13 cellular contexts compared by ENCODE assay signal in the genomic region with DNA sequence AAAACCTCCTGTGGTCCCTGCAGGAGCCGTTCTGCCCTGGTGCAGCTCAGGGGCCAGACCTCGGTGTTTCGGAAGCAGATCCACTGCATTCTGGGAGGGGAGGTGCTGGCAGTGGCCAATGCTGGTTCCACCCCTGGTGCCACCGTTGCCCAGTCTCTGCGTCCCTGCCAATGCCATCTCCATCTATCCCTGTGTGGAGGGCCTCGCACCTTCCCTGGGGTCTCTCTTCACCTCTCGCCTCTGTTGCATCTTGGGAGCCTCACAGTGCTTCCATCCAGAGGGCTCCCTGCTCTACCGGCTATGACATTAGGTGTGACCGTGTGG. TPM values are rescaled to one million over a fixed set of nuclear protein-coding genes. Genes with fewer than 3 reads are reported as not detected.
DNase-seq lines count a peak whose midpoint lies in the region; ATAC-seq and TF ChIP-seq lines count a peak whose summit lies in the region.
"Had no signal": no experiment of that assay in that cellular context is flagged by ENCODE, and none has a peak within 500 bp of the region (broad histone marks: within the 10 kb centered on the region; RNA-seq: fewer than 3 reads in every experiment).

No MANE protein-coding gene starts in this region.

- dilution Hi-C loops in mammary epithelial cell (cut with HindIII; ENCODE audit: low sequenced_read_pairs): loop anchor here (5.0 kb wide), 2 partner anchors 75 to 100 kb away; no protein-coding TSS in a partner anchor

- peak overlapping the region; percentile 22 to 40 for H3K18ac ChIP-seq in mesenchymal stem cell (ENCODE audit: low read depth in 1 of 2, low read length in 2 of 2)

- WGBS in mammary epithelial cell (ENCODE audit: low coverage, missing lambda C conversion rate): 51% methylated on average over 6 of the region's 9 CpGs
- WGBS in mesenchymal stem cell: 63% methylated on average over 9 of the region's 9 CpGs

- H2AK5ac ChIP-seq in mesenchymal stem cell (ENCODE audit: low read length, severe bottlenecking): peak overlapping the region; percentile 37

- H3K9ac ChIP-seq in mammary epithelial cell (ENCODE audit: insufficient read depth, low read length): no peak overlapping the region
- peak overlapping the region; percentile 51 for H3K9ac ChIP-seq in mesenchymal stem cell (ENCODE audit: low read length)

- peak overlapping the region; percentile 90 for H4K91ac ChIP-seq in mesenchymal stem cell (ENCODE audit: low read length)

- intact Hi-C loops in mammary epithelial cell (cut with micrococcal nuclease): no loop called here

- in situ Hi-C loops in mammary epithelial cell (cut with MboI; ENCODE audit: low sequenced_read_pairs in 2 of 2): no loop called here

- no peaks in the 10 kb centered on the region for H4K20me1 ChIP-seq in mammary epithelial cell (ENCODE audit: insufficient read depth, low read length)

- no peaks in the 10 kb centered on the region for H3K36me3 ChIP-seq in mammary epithelial cell (ENCODE audit: insufficient read depth, low read length)
- H3K36me3 ChIP-seq in mesenchymal stem cell (ENCODE audit: control insufficient read depth in 1 of 2, insufficient read depth in 2 of 2, low read depth in 1 of 2, low read length in 2 of 2): peaks cover 0 to 13% of the 10 kb centered on the region in 2 experiments
- H3K36me3 ChIP-seq in thoracic aorta: no peaks in the 10 kb centered on the region
- H3K36me3 ChIP-seq in SJCRH30: peaks cover 9% of the 10 kb centered on the region; the same call in 1 of the 2 replicates

- no peak for TF ChIP-seq CTCF in LNCaP clone FGC (IDR thresholded peaks at IDR 0.05; ENCODE audit: control insufficient read depth, extremely low read depth, insufficient read depth)
- TF ChIP-seq CTCF in mammary epithelial cell (conservative IDR thresholded peaks at IDR 0.05 in 1 of 2, IDR thresholded peaks at IDR 0.05 in 1 of 2; ENCODE audit: extremely low read depth in 1 of 2, insufficient read depth in 1 of 2, low read depth in 1 of 2, low read length in 2 of 2): no peak
- no peak for TF ChIP-seq CTCF in thoracic aorta (IDR thresholded peaks at IDR 0.05)

- H3K27me3 ChIP-seq in mammary epithelial cell (ENCODE audit: insufficient read depth, low read length) (no peaks in the 10 kb centered on the region), mesenchymal stem cell (ENCODE audit: control insufficient read depth in 1 of 2, insufficient read depth in 1 of 2, low read length in 2 of 2) (no peaks in the 10 kb centered on the region), thoracic aorta (replicated peaks; ENCODE audit: insufficient read depth) (no peaks in the 10 kb centered on the region), SJCRH30 (no peaks in the 10 kb centered on the region)

- H2BK5ac ChIP-seq in mesenchymal stem cell (ENCODE audit: low read depth, low read length, poor library complexity, severe bottlenecking): no peak overlapping the region

- H3K4me2 ChIP-seq in mammary epithelial cell (ENCODE audit: insufficient read depth, low read depth, low read length): peak overlapping the region; percentile 89
- peak overlapping the region; percentile 36 for H3K4me2 ChIP-seq in mesenchymal stem cell (ENCODE audit: low read length, poor library complexity, severe bottlenecking)

- H3K79me2 ChIP-seq in mammary epithelial cell (ENCODE audit: insufficient read depth, low read length): peaks cover 93% of the 10 kb centered on the region

- no peak overlapping the region for H3K23ac ChIP-seq in mesenchymal stem cell (ENCODE audit: low read length in 2 of 2)

- CTCF ChIA-PET in mammary epithelial cell (lab: Charles Lee; ENCODE audit: low non-redundant PET): no interaction called here

- H3K27ac ChIP-seq in mammary epithelial cell (ENCODE audit: insufficient read depth, low read depth, low read length) (no peak overlapping the region), mesenchymal stem cell (ENCODE audit: low read length, poor library complexity, severe bottlenecking) (peak overlapping the region; percentile 8), thoracic aorta (peak overlapping the region; percentile 88 to 94), SJCRH30 (no peak overlapping the region; the same call in 1 of the 2 replicates)

- peak overlapping the region; percentile 55 for H2BK15ac ChIP-seq in mesenchymal stem cell (ENCODE audit: low read depth, poor library complexity, severe bottlenecking)

- no peak for ATAC-seq in thoracic aorta (ENCODE audit: insufficient number of reproducible peaks, low FRiP score, low read depth)
- ATAC-seq in HG02678 (IDR thresholded peaks at IDR 0.05; ENCODE audit: unreplicated experiment): no peak

- H3K4me3 ChIP-seq in LNCaP clone FGC (ENCODE audit: low read depth, low read length) (peak overlapping the region; percentile 55; the same call in 1 of the 2 replicates), mammary epithelial cell (replicated peaks in 1 of 3; ENCODE audit: insufficient read depth in 1 of 3, low read depth in 2 of 3, low read length in 3 of 3) (peak overlapping the region in 2 of 3 experiments; percentile 36 to 50), mesenchymal stem cell (ENCODE audit: insufficient read depth in 1 of 2, low read depth in 1 of 2, low read length in 2 of 2) (peak overlapping the region in 1 of 2 experiments; percentile 53), thoracic aorta (peak overlapping the region; percentile 65), SJCRH30 (no peak overlapping the region)

- peak overlapping the region; percentile 88 for H4K8ac ChIP-seq in mesenchymal stem cell (ENCODE audit: low read length)

- peak overlapping the region; percentile 19 to 91 for H2BK12ac ChIP-seq in mesenchymal stem cell (ENCODE audit: low read length in 2 of 2)

- H2BK120ac ChIP-seq in mesenchymal stem cell (ENCODE audit: low read depth, low read length): peak overlapping the region; percentile 29

- H3K9me3 ChIP-seq in mammary epithelial cell (replicated peaks; ENCODE audit: insufficient read depth, low read length): no peaks in the 10 kb centered on the region
- no peaks in the 10 kb centered on the region for H3K9me3 ChIP-seq in mesenchymal stem cell (ENCODE audit: control insufficient read depth, low read length)
- H3K9me3 ChIP-seq in thoracic aorta: no peaks in the 10 kb centered on the region
- no peaks in the 10 kb centered on the region for H3K9me3 ChIP-seq in SJCRH30 (replicated peaks)

- BruUV-seq in mammary epithelial cell (replicated peaks; lab: Mats Ljungman, UMichigan): no TSS peak

- peak overlapping the region; percentile 1 to 90 for H3K4ac ChIP-seq in mesenchymal stem cell (ENCODE audit: low read depth in 1 of 2, low read length in 2 of 2)

- DNase-seq in LNCaP clone FGC (ENCODE audit: low read depth): no peak
- DNase-seq in mammary epithelial cell: no peak
- no peak for DNase-seq in mesenchymal stem cell
- no peak for DNase-seq in thoracic aorta (ENCODE audit: low spot score)
- DNase-seq in NCI-H82 treated with DMSO at 0.1 percent for 48 hours (lab: John Stamatoyannopoulos, UW; ENCODE audit: unreplicated experiment): no peak
- no peak for DNase-seq in NCI-H446 (lab: John Stamatoyannopoulos, UW)
- DNase-seq in SJCRH30: no peak
- DNase-seq: activated effector memory CD4-positive, alpha-beta T cell treated with anti-CD3 and anti-CD28 coated beads, Interleukin-2, amount 50 U/mL, for 16 hours; central memory CD4-positive, alpha-beta T cell; midbrain; NCI-H1048; retina had no signal

- H3K14ac ChIP-seq in mesenchymal stem cell (ENCODE audit: low read length in 2 of 2): peak overlapping the region in 1 of 2 experiments; percentile 9

- peaks cover 7% of the 10 kb centered on the region for H3K79me1 ChIP-seq in mesenchymal stem cell (replicated peaks; ENCODE audit: low read length, poor library complexity, severe bottlenecking)

- H3K4me1 ChIP-seq in mammary epithelial cell (ENCODE audit: insufficient read depth, low read length) (peaks cover 28% of the 10 kb centered on the region), mesenchymal stem cell (ENCODE audit: control insufficient read depth, insufficient read depth, low read depth, low read length) (peaks cover 62% of the 10 kb centered on the region), thoracic aorta (ENCODE audit: control insufficient read depth in 1 of 2, low read depth in 2 of 2) (peaks cover 34 to 96% of the 10 kb centered on the region in 2 donors), SJCRH30 (peaks cover 56% of the 10 kb centered on the region)

- H2AFZ ChIP-seq in mammary epithelial cell (ENCODE audit: low read depth, low read length) (peak overlapping the region; percentile 6), mesenchymal stem cell (ENCODE audit: low read depth, low read length) (no peak overlapping the region)

RNA-seq across cellular contexts. Expression of gene NCS1, which starts 15.3 kb away (rescaled TPM):
- total RNA-seq in mammary epithelial cell (10 to 100 TPM; 76.5 to 85.4 TPM), thoracic aorta (10 to 100 TPM; 50.8 to 58.3 TPM)
- polyA plus RNA-seq in mammary epithelial cell: 59.8 TPM
- 53.3 TPM for polyA minus RNA-seq in mammary epithelial cell
- 38.8 TPM for polyA plus RNA-seq in mesenchymal stem cell (2013, experiment 1 of 2)
- polyA plus RNA-seq in mesenchymal stem cell (2013, experiment 2 of 2): 37.7 TPM
- 86.2 and 89.2 TPM in 2 replicates for total RNA-seq in SJCRH30 (2014; rRNA removed; shearing (Covaris generic))

Comparison
In these comparisons a context has a peak if more than half of its experiments do, and no peak if none do; other contexts are left out.
1. H3K27ac ChIP-seq: peak in mesenchymal stem cell (single experiment) and thoracic aorta (2 of 2); none in mammary epithelial cell (single experiment) and SJCRH30 (single experiment).